In the genomic region with DNA sequence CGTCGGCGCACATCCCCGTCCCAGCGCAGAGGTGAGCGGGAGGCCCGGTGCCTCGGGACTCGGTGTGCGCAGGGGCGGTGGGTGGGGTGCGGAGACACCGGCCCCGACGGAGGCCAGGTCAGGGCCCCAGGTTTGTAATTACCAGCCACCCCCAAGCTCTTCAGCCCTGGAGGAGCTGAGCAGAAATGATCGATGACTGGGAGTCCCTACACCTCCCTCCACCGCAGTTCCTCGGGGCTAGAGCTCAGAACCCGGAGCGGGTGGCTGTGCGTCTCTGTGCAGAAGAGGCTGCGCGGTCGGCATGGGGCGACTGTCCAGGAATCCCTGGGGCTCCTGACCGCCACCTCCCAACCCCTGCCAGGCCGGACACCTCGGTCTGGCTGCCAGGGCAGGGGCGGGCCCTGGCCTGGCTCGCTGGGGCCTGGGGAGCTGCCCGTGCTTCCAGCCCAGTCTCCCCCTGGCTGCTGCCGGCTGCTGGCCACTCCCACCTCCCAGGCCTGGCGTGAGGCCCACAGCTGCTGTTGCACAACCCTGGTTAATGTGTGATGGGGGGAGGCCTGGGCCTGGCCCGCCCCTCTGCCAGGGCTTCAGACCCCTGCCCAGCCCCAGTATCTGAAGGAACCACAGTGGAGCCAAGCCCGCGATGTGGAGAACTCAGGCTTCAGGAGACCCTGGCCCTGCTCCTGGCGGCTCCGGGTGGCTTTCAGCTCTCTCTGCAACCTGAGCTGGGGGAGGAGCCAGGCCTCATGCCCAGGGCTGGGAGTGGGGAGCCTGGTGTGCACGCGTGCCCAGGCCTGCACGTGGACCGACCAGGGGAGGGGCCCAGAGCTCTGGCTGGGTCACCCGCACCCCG, we compare ENCODE assay signal across 1 cellular context.
A peak's percentile ranks its signal among the peaks of the same experiment; 100 is the strongest.
TF ChIP-seq lines count a peak whose summit lies in the region.

No MANE protein-coding gene starts in this region.

TF ChIP-seq in A549, 52 proteins besides CTCF, POLR2A, EP300 and RAD21 (continued from another document):
- TF ChIP-seq, protein P1, sequence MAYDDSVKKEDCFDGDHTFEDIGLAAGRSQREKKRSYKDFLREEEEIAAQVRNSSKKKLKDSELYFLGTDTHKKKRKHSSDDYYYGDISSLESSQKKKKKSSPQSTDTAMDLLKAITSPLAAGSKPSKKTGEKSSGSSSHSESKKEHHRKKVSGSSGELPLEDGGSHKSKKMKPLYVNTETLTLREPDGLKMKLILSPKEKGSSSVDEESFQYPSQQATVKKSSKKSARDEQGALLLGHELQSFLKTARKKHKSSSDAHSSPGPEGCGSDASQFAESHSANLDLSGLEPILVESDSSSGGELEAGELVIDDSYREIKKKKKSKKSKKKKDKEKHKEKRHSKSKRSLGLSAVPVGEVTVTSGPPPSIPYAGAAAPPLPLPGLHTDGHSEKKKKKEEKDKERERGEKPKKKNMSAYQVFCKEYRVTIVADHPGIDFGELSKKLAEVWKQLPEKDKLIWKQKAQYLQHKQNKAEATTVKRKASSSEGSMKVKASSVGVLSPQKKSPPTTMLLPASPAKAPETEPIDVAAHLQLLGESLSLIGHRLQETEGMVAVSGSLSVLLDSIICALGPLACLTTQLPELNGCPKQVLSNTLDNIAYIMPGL (CRISPR knock-in tag; IDR thresholded peaks at IDR 0.05; ENCODE audit: borderline replicate concordance): no peak
- TF ChIP-seq RARB (CRISPR knock-in tag; IDR thresholded peaks at IDR 0.05) (no peak), HOXB13 (CRISPR knock-in tag; IDR thresholded peaks at IDR 0.05; ENCODE audit: low read depth) (no peak), MAFK (IDR thresholded peaks at IDR 0.05; ENCODE audit: partially characterized antibody) (no peak), JUN (IDR thresholded peaks at IDR 0.05) (peak in 1 of 2 experiments; percentile 15; a peak in 1 of 5 replicates), KDM1A (IDR thresholded peaks at IDR 0.05; ENCODE audit: low read depth) (no peak), GATA3 (IDR thresholded peaks at IDR 0.05; ENCODE audit: borderline replicate concordance) (peak; percentile 12; the same call in 1 of the 2 replicates), CHD2 (IDR thresholded peaks at IDR 0.05; ENCODE audit: low read length, partially characterized antibody) (no peak), FOXS1 (CRISPR knock-in tag; IDR thresholded peaks at IDR 0.05) (no peak), EHF (CRISPR knock-in tag; IDR thresholded peaks at IDR 0.05) (no peak), ZFP36 (IDR thresholded peaks at IDR 0.05; ENCODE audit: borderline replicate concordance, partially characterized antibody) (no peak), EHMT2 (IDR thresholded peaks at IDR 0.05; ENCODE audit: low read depth) (no peak), HOXB5 (CRISPR knock-in tag; IDR thresholded peaks at IDR 0.05) (no peak), NPAS2 (CRISPR knock-in tag; IDR thresholded peaks at IDR 0.05; ENCODE audit: borderline replicate concordance) (peak; percentile 68; the same call in 1 of the 2 replicates), CEBPB (IDR thresholded peaks at IDR 0.05) (peak; percentile 97 to 100), CBX8 (IDR thresholded peaks at IDR 0.05) (no peak), SREBF2 (IDR thresholded peaks at IDR 0.05) (no peak), CHD4 (IDR thresholded peaks at IDR 0.05; ENCODE audit: borderline replicate concordance) (no peak), HOXA7 (CRISPR knock-in tag; IDR thresholded peaks at IDR 0.05) (no peak), CBX2 (IDR thresholded peaks at IDR 0.05; ENCODE audit: borderline replicate concordance, low read depth) (no peak), MYC (IDR thresholded peaks at IDR 0.05; ENCODE audit: borderline replicate concordance, low read length) (no peak), ESRRA (IDR thresholded peaks at IDR 0.05; ENCODE audit: borderline replicate concordance, low read length) (no peak), PHF8 (IDR thresholded peaks at IDR 0.05; ENCODE audit: borderline replicate concordance, low read depth) (no peak), TFCP2L1 (CRISPR knock-in tag; IDR thresholded peaks at IDR 0.05) (no peak), JUNB (IDR thresholded peaks at IDR 0.05) (no peak), RFX5 (IDR thresholded peaks at IDR 0.05) (no peak), MAZ (IDR thresholded peaks at IDR 0.05; ENCODE audit: borderline replicate concordance, low read depth, low read length) (no peak), TP53 (CRISPR knock-in tag; IDR thresholded peaks at IDR 0.05) (no peak), SMC3 (IDR thresholded peaks at IDR 0.05) (0 out of 3 replicates have a peak, but pooled peaks have one; percentile 9), HEYL (CRISPR knock-in tag; IDR thresholded peaks at IDR 0.05) (no peak), HDAC2 (IDR thresholded peaks at IDR 0.05) (no peak), FOSL2 (IDR thresholded peaks at IDR 0.05) (no peak), FOSL2 (CRISPR knock-in tag; IDR thresholded peaks at IDR 0.05) (no peak), BHLHE40 (IDR thresholded peaks at IDR 0.05; ENCODE audit: low read depth, low read length) (no peak), RCOR1 (IDR thresholded peaks at IDR 0.05; ENCODE audit: low read depth, low read length) (no peak), RNF2 (IDR thresholded peaks at IDR 0.05; ENCODE audit: borderline replicate concordance, low read depth) (0 out of 2 replicates have a peak, but pooled peaks have one; percentile 46)
- TF ChIP-seq, protein P2, sequence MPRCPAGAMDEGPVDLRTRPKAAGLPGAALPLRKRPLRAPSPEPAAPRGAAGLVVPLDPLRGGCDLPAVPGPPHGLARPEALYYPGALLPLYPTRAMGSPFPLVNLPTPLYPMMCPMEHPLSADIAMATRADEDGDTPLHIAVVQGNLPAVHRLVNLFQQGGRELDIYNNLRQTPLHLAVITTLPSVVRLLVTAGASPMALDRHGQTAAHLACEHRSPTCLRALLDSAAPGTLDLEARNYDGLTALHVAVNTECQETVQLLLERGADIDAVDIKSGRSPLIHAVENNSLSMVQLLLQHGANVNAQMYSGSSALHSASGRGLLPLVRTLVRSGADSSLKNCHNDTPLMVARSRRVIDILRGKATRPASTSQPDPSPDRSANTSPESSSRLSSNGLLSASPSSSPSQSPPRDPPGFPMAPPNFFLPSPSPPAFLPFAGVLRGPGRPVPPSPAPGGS (IDR thresholded peaks at IDR 0.05): no peak
- TF ChIP-seq, protein P3, sequence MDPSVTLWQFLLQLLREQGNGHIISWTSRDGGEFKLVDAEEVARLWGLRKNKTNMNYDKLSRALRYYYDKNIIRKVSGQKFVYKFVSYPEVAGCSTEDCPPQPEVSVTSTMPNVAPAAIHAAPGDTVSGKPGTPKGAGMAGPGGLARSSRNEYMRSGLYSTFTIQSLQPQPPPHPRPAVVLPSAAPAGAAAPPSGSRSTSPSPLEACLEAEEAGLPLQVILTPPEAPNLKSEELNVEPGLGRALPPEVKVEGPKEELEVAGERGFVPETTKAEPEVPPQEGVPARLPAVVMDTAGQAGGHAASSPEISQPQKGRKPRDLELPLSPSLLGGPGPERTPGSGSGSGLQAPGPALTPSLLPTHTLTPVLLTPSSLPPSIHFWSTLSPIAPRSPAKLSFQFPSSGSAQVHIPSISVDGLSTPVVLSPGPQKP (IDR thresholded peaks at IDR 0.05; ENCODE audit: low read depth, low read length): no peak
- TF ChIP-seq, protein P4, sequence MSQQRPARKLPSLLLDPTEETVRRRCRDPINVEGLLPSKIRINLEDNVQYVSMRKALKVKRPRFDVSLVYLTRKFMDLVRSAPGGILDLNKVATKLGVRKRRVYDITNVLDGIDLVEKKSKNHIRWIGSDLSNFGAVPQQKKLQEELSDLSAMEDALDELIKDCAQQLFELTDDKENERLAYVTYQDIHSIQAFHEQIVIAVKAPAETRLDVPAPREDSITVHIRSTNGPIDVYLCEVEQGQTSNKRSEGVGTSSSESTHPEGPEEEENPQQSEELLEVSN (IDR thresholded peaks at IDR 0.05; ENCODE audit: borderline replicate concordance, low read depth): no peak; the same call in 1 of the 2 replicates
- TF ChIP-seq, protein P5, sequence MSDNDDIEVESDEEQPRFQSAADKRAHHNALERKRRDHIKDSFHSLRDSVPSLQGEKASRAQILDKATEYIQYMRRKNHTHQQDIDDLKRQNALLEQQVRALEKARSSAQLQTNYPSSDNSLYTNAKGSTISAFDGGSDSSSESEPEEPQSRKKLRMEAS (IDR thresholded peaks at IDR 0.05): peak; percentile 93
- TF ChIP-seq, protein P6, sequence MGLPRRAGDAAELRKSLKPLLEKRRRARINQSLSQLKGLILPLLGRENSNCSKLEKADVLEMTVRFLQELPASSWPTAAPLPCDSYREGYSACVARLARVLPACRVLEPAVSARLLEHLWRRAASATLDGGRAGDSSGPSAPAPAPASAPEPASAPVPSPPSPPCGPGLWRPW (IDR thresholded peaks at IDR 0.05): no peak; the same call in 1 of the 2 replicates
- TF ChIP-seq, protein P7, sequence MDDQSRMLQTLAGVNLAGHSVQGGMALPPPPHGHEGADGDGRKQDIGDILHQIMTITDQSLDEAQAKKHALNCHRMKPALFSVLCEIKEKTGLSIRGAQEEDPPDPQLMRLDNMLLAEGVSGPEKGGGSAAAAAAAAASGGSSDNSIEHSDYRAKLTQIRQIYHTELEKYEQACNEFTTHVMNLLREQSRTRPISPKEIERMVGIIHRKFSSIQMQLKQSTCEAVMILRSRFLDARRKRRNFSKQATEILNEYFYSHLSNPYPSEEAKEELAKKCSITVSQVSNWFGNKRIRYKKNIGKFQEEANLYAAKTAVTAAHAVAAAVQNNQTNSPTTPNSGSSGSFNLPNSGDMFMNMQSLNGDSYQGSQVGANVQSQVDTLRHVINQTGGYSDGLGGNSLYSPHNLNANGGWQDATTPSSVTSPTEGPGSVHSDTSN (IDR thresholded peaks at IDR 0.05): no peak
- TF ChIP-seq, protein P8, sequence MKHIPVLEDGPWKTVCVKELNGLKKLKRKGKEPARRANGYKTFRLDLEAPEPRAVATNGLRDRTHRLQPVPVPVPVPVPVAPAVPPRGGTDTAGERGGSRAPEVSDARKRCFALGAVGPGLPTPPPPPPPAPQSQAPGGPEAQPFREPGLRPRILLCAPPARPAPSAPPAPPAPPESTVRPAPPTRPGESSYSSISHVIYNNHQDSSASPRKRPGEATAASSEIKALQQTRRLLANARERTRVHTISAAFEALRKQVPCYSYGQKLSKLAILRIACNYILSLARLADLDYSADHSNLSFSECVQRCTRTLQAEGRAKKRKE (CRISPR knock-in tag; IDR thresholded peaks at IDR 0.05; ENCODE audit: low read depth): no peak
